In genomic region chr19:53333466-53334449, GRCh38 we compare ENCODE assay signal across 8 cellular contexts. TPM values are rescaled to one million over a fixed set of nuclear protein-coding genes. Genes with fewer than 3 reads are reported as not detected.
DNase-seq lines count a peak whose midpoint lies in the region; FAIRE-seq and TF ChIP-seq lines count a peak whose summit lies in the region.

ZNF845 (plus strand) TSS chr19:53333749; CDS start chr19:53341308, 7,559 bp downstream.

- peak within 1 kb of the TSS; percentile 55 to 99 (median 98) for H3K4me3 ChIP-seq in endothelial cell of umbilical vein (replicated peaks in 1 of 3; ENCODE audit: insufficient read depth in 1 of 3, low read depth in 1 of 3, low read length in 3 of 3)

- peak within 1 kb of the TSS; percentile 100 for H2AFZ ChIP-seq in endothelial cell of umbilical vein (ENCODE audit: low read depth, low read length)

- no peaks in the 10 kb centered on the region for H4K20me1 ChIP-seq in endothelial cell of umbilical vein (replicated peaks; ENCODE audit: control insufficient read depth, extremely low read depth, insufficient read depth, low read length)

- H3K9me3 ChIP-seq in endothelial cell of umbilical vein (replicated peaks; ENCODE audit: control insufficient read depth, insufficient read depth, low read length), result no peaks in the 10 kb centered on the region

- H3K27ac ChIP-seq in endothelial cell of umbilical vein (ENCODE audit: insufficient read depth, low read depth, low read length), result peak within 1 kb of the TSS; percentile 84

- TF ChIP-seq POLR2A in endothelial cell of umbilical vein (IDR thresholded peaks at IDR 0.05; ENCODE audit: low read depth, low read length), result peak; percentile 62

- CTCF ChIA-PET in endothelial cell of umbilical vein (lab: Charles Lee), result interaction anchor here (0.9 to 1.6 kb wide), 3 partner anchors 138 to 257 kb away, joined by 3 to 7 read pairs (median 5); no protein-coding TSS in a partner anchor

- DNase-seq in COR-L47 (lab: John Stamatoyannopoulos, UW), result peak; percentile 81
- peak; percentile 87 for DNase-seq in GM20000 (ENCODE audit: low spot score)
- peak; percentile 83 for DNase-seq in HT1080 (ENCODE audit: low read depth)
- DNase-seq in NOMO-1 treated with dmso at 0.1 percent for 144 hours (lab: John Stamatoyannopoulos, UW; ENCODE audit: unreplicated experiment), result peak; percentile 72
- DNase-seq in activated CD8-positive, alpha-beta memory T cell treated with anti-CD3 and anti-CD28 coated beads, Interleukin-2, amount 50 U/mL, for 24 hours (ENCODE audit: extremely low read depth), result peak; percentile 93
- peak; percentile 95 for DNase-seq in endothelial cell of umbilical vein (ENCODE audit: low read depth, low spot score)
- DNase-seq in middle frontal gyrus (ENCODE audit: extremely low spot score, low spot score), result peak; percentile 37
- DNase-seq in stimulated activated CD8-positive, alpha-beta memory T cell treated with anti-CD3 and anti-CD28 coated beads, Interleukin-2, amount 100 ng/mL, for 1 hour (ENCODE audit: low read depth in 2 of 2), result peak; percentile 94 to 95

- dilution Hi-C loops in endothelial cell of umbilical vein (cut with MboI; ENCODE audit: extremely low pct_ligation_motif_present, low sequenced_read_pairs), result no loop called here

- H3K9me1 ChIP-seq in endothelial cell of umbilical vein (replicated peaks; ENCODE audit: control insufficient read depth, extremely low read depth, insufficient read depth, low read length), result no peaks in the 10 kb centered on the region

- POLR2A ChIA-PET in endothelial cell of umbilical vein (lab: Charles Lee), result no interaction called here

- TF ChIP-seq CTCF in GM20000 (IDR thresholded peaks at IDR 0.05; ENCODE audit: extremely low read depth, missing control alignments) (no peak), endothelial cell of umbilical vein (IDR thresholded peaks at IDR 0.05; ENCODE audit: extremely low read depth in 1 of 2, insufficient read depth in 1 of 2, low read depth in 1 of 2, low read length in 2 of 2) (no peak)

- peak within 1 kb of the TSS; percentile 93 for H3K4me2 ChIP-seq in endothelial cell of umbilical vein (ENCODE audit: insufficient read depth, low read length)

- peak; percentile 98 for FAIRE-seq in endothelial cell of umbilical vein (lab: Jason Lieb, UNC)

- H3K4me1 ChIP-seq in endothelial cell of umbilical vein (ENCODE audit: control insufficient read depth, extremely low read depth, insufficient read depth, low read length), result peaks cover 2% of the 10 kb centered on the region

- intact Hi-C loops in endothelial cell of umbilical vein (cut with micrococcal nuclease), result loop anchor here (1.0 to 5.0 kb wide), 4 partner anchors 61 to 231 kb away; partner anchors contain the start of genes ZNF160, ZNF677 and ZNF765

- H3K9ac ChIP-seq in endothelial cell of umbilical vein (replicated peaks; ENCODE audit: extremely low read depth, insufficient read depth, low read length), result peak within 1 kb of the TSS; percentile 92

- TSS peak; percentile 87 for BruUV-seq in endothelial cell of umbilical vein (replicated peaks; lab: Mats Ljungman, UMichigan)

- peaks cover 0 to 3% of the 10 kb centered on the region in 2 experiments for H3K36me3 ChIP-seq in endothelial cell of umbilical vein (ENCODE audit: control insufficient read depth in 2 of 2, extremely low read depth in 1 of 2, insufficient read depth in 2 of 2, low read length in 2 of 2)

- no peaks in the 10 kb centered on the region for H3K27me3 ChIP-seq in endothelial cell of umbilical vein (ENCODE audit: control insufficient read depth in 2 of 2, insufficient read depth in 2 of 2, low read length in 2 of 2)

- peaks cover 7% of the 10 kb centered on the region for H3K79me2 ChIP-seq in endothelial cell of umbilical vein (ENCODE audit: control insufficient read depth, insufficient read depth, low read length)

TF ChIP-seq in endothelial cell of umbilical vein, 7 proteins besides CTCF, POLR2A, EP300 and RAD21:
- TF ChIP-seq POLR2AphosphoS5 (IDR thresholded peaks at IDR 0.05; ENCODE audit: insufficient read depth, low read depth, low read length) (peak; percentile 54), MAX (IDR thresholded peaks at IDR 0.05; ENCODE audit: insufficient read depth, insufficient read length) (no peak)

RNA-seq across cellular contexts. Expression of gene ZNF845, which starts in this region (rescaled TPM):
- 4.1 and 4.9 TPM in 2 replicates for total RNA-seq in HT1080 (2014; rRNA removed; shearing (Covaris generic))
- polyA plus RNA-seq in HT1080 (2015; cell fraction: cytosol; rRNA removed), result 1.9 and 2.4 TPM in 2 replicates
- polyA plus RNA-seq in HT1080 (2015; cell fraction: nucleus; rRNA removed), result 3.3 and 4.1 TPM in 2 replicates
- total RNA-seq in endothelial cell of umbilical vein, result 4.6 and 5.0 TPM in 2 replicates
- 0.78 and 0.88 TPM in 2 replicates for polyA plus RNA-seq in endothelial cell of umbilical vein
- polyA plus RNA-seq in endothelial cell of umbilical vein (2011; cell fraction: cytosol; rRNA removed), result 1.2 and 1.5 TPM in 2 replicates
- polyA plus RNA-seq in endothelial cell of umbilical vein (2011; cell fraction: nucleus; rRNA removed), result 1.9 and 2.3 TPM in 2 replicates
- polyA plus RNA-seq in endothelial cell of umbilical vein (2012), result 3.5 and 4.0 TPM in 2 replicates
- polyA minus RNA-seq in endothelial cell of umbilical vein, result 4.1 and 5.8 TPM in 2 replicates
- 2.9 TPM for polyA minus RNA-seq in endothelial cell of umbilical vein (2011; cell fraction: cytosol; rRNA and poly(A)+ RNA removed)
- 3.0 and 5.0 TPM in 2 replicates for polyA minus RNA-seq in endothelial cell of umbilical vein (2011; cell fraction: nucleus; rRNA and poly(A)+ RNA removed)

Comparison
In these comparisons a context has a peak if more than half of its experiments do, and no peak if none do; other contexts are left out.
1. Peak in every context shown above with its lines: DNase-seq, H3K4me3 ChIP-seq and H3K27ac ChIP-seq.
2. DNase-seq: peak in every context shown above with its lines; median percentile 95 in endothelial cell of umbilical vein; 94 in stimulated activated CD8-positive, alpha-beta memory T cell treated with anti-CD3 and anti-CD28 coated beads, Interleukin-2, amount 100 ng/mL, for 1 hour; 93 in activated CD8-positive, alpha-beta memory T cell treated with anti-CD3 and anti-CD28 coated beads, Interleukin-2, amount 50 U/mL, for 24 hours; 87 in GM20000; 83 in HT1080; 81 in COR-L47; 72 in NOMO-1 treated with dmso at 0.1 percent for 144 hours; 37 in middle frontal gyrus.